Comparison of ENCODE assay signal across 19 cellular contexts in the genomic region with DNA sequence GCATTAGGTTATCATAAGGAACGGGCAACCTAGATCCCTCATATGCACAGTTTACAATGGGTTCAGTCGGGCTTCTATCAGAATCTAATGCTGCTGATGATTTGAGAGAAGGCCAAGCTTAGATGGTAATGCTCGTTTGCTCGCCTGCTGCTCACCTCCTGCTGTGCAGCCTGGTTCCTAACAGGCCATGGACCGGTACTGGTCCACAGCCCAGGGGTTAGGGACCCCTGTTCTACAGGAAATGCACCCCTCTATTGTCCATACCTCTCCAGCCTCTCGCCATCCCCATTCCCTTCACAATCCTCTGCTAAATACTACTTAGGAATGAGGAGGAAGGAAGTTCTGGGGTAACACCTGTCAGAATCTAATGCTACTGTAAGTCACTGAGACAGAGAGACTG.
DNase-seq lines count a peak whose midpoint lies in the region; ATAC-seq and TF ChIP-seq lines count a peak whose summit lies in the region.
"Had no signal": no experiment of that assay in that cellular context is flagged by ENCODE, and none has a peak within 500 bp of the region (broad histone marks: within the 10 kb centered on the region; RNA-seq: fewer than 3 reads in every experiment).

No MANE protein-coding gene starts in this region.

- no peak overlapping the region for H3K9ac ChIP-seq in SK-N-MC (ENCODE audit: insufficient read length)
- no peak overlapping the region for H3K9ac ChIP-seq in skeletal muscle tissue (ENCODE audit: low read depth in 1 of 3, low read length in 3 of 3)

- no peaks in the 10 kb centered on the region for H3K27me3 Mint-ChIP-seq in HFFc6 (ENCODE audit: insufficient read depth)
- H3K27me3 Mint-ChIP-seq: activated naive CD4-positive, alpha-beta T cell treated with anti-CD3 and anti-CD28 coated beads, Interleukin-2, amount 50 U/mL, for 24 hours had no signal

- DNase-seq in HFFc6, result no peak
- DNase-seq in SK-N-MC (ENCODE audit: low read depth, low spot score), result no peak
- DNase-seq in right atrium auricular region (ENCODE audit: low spot score), result no peak
- DNase-seq in middle frontal gyrus (ENCODE audit: extremely low spot score, low spot score), result no peak
- DNase-seq: activated CD4-positive, alpha-beta T cell treated with anti-CD3 and anti-CD28 coated beads for 48 hours; DMS153; heart right ventricle; mucosa of descending colon; MV-4-11; NCI-H2081 treated with DMSO at 0.1 percent for 48 hours; NCI-H510A; stimulated activated CD4-positive, alpha-beta T cell treated with anti-CD3 and anti-CD28 coated beads, Interleukin-4, amount 100 ng/mL, for 24 hours; stimulated activated CD8-positive, alpha-beta memory T cell treated with anti-CD3 and anti-CD28 coated beads, Interleukin-4, amount 100 ng/mL, for 48 hours had no signal

- H3K9me3 ChIP-seq in SK-N-MC (ENCODE audit: low read depth, low read length) (no peaks in the 10 kb centered on the region), right atrium auricular region (no peaks in the 10 kb centered on the region), skeletal muscle tissue (ENCODE audit: control insufficient read depth in 3 of 3, low read length in 3 of 3) (no peaks in the 10 kb centered on the region)
- H3K9me3 ChIP-seq: heart right ventricle, mucosa of descending colon, ovary, suprapubic skin had no signal

- peaks cover 58% of the 10 kb centered on the region for H3K4me1 Mint-ChIP-seq in HFFc6 (ENCODE audit: low read depth)

- peaks cover 0 to 19% of the 10 kb centered on the region in 2 donors for H3K4me1 ChIP-seq in right atrium auricular region
- H3K4me1 ChIP-seq in skeletal muscle tissue (ENCODE audit: control insufficient read depth in 3 of 3, insufficient read depth in 3 of 3, low read length in 3 of 3), result peaks cover 6 to 13% (median 6%) of the 10 kb centered on the region in 3 donors

- ATAC-seq in HG02973 (IDR thresholded peaks at IDR 0.05; ENCODE audit: unreplicated experiment) (no peak), GM19035 (IDR thresholded peaks at IDR 0.05; ENCODE audit: unreplicated experiment) (no peak)

- H3K4me3 Mint-ChIP-seq in HFFc6, result peak overlapping the region; percentile 55
- H3K4me3 Mint-ChIP-seq: activated naive CD4-positive, alpha-beta T cell treated with anti-CD3 and anti-CD28 coated beads, Interleukin-2, amount 50 U/mL, for 24 hours had no signal

- peaks cover 7% of the 10 kb centered on the region for H3K36me3 Mint-ChIP-seq in HFFc6 (ENCODE audit: low read depth)

- no peaks in the 10 kb centered on the region for H3K27me3 ChIP-seq in right atrium auricular region
- H3K27me3 ChIP-seq in skeletal muscle tissue (ENCODE audit: control insufficient read depth in 3 of 3, insufficient read depth in 3 of 3, low read length in 3 of 3), result no peaks in the 10 kb centered on the region
- H3K27me3 ChIP-seq: heart right ventricle, ovary, suprapubic skin had no signal

- H3K27ac ChIP-seq in SK-N-MC (peak overlapping the region; percentile 92), right atrium auricular region (peak overlapping the region; percentile 45 to 47), skeletal muscle tissue (ENCODE audit: low read depth, low read length) (peak overlapping the region; percentile 34)
- H3K27ac ChIP-seq: suprapubic skin had no signal

- no peaks in the 10 kb centered on the region for H3K9me3 Mint-ChIP-seq in HFFc6
- H3K9me3 Mint-ChIP-seq: activated naive CD4-positive, alpha-beta T cell treated with anti-CD3 and anti-CD28 coated beads, Interleukin-2, amount 50 U/mL, for 24 hours had no signal

- peaks cover 21% of the 10 kb centered on the region for H3K36me3 ChIP-seq in SK-N-MC (ENCODE audit: insufficient read depth, low read length)
- peaks cover 9% of the 10 kb centered on the region for H3K36me3 ChIP-seq in right atrium auricular region
- H3K36me3 ChIP-seq in skeletal muscle tissue (ENCODE audit: control insufficient read depth in 3 of 3, insufficient read depth in 3 of 3, low read length in 3 of 3), result no peaks in the 10 kb centered on the region
- H3K36me3 ChIP-seq: ovary had no signal

- TF ChIP-seq CTCF in HFFc6 (IDR thresholded peaks at IDR 0.05) (no peak), right atrium auricular region (IDR thresholded peaks at IDR 0.05) (no peak)

- 0 out of 2 replicates have a peak overlapping the region, but pooled peaks have one; percentile 47 for H3K4me3 ChIP-seq in SK-N-MC
- no peak overlapping the region for H3K4me3 ChIP-seq in right atrium auricular region
- H3K4me3 ChIP-seq in skeletal muscle tissue (ENCODE audit: low read length in 3 of 3), result no peak overlapping the region
- H3K4me3 ChIP-seq: heart right ventricle, mucosa of descending colon, ovary, suprapubic skin had no signal

- peak overlapping the region; percentile 75 for H3K27ac Mint-ChIP-seq in HFFc6

Comparison
In these comparisons a context has a peak if more than half of its experiments do, and no peak if none do; other contexts are left out.
1. H3K27ac ChIP-seq: peak in every context shown above with its lines; median percentile 92 in SK-N-MC; 46 in right atrium auricular region; 34 in skeletal muscle tissue.